1 cellular context compared by ENCODE assay signal in genomic region chr7:43758029-43758860, GRCh38.
TF ChIP-seq lines count a peak whose summit lies in the region.

BLVRA (plus strand) TSS chr7:43758680; CDS start chr7:43771159, 12,479 bp downstream.

TF ChIP-seq in H1, 55 proteins besides CTCF, POLR2A, EP300 and RAD21:
- no peak for TF ChIP-seq POU5F1 (IDR thresholded peaks at IDR 0.05; ENCODE audit: low read depth, low read length)
- no peak for TF ChIP-seq EZH2 (IDR thresholded peaks at IDR 0.05; ENCODE audit: low read depth, low read length, severe bottlenecking)
- TF ChIP-seq KDM5A (IDR thresholded peaks at IDR 0.05; ENCODE audit: low read length), result no peak
- TF ChIP-seq TAF1 (IDR thresholded peaks at IDR 0.05; ENCODE audit: low read depth, low read length), result 0 out of 2 replicates have a peak, but pooled peaks have one; percentile 22
- TF ChIP-seq TCF12 (IDR thresholded peaks at IDR 0.05; ENCODE audit: low read depth, low read length), result no peak
- TF ChIP-seq RBBP5 (IDR thresholded peaks at IDR 0.05; ENCODE audit: borderline replicate concordance, low read depth, low read length), result no peak
- TF ChIP-seq KDM1A (IDR thresholded peaks at IDR 0.05; ENCODE audit: borderline replicate concordance, low read length), result no peak; the same call in 1 of the 2 replicates
- peak; percentile 89 for TF ChIP-seq KDM4A (IDR thresholded peaks at IDR 0.05; ENCODE audit: low read depth, low read length, severe bottlenecking)
- no peak for TF ChIP-seq JUND (IDR thresholded peaks at IDR 0.05; ENCODE audit: low read length)
- no peak for TF ChIP-seq CHD1 (IDR thresholded peaks at IDR 0.05; ENCODE audit: low read depth, low read length)
- no peak for TF ChIP-seq NRF1 (IDR thresholded peaks at IDR 0.05; ENCODE audit: low read depth, low read length)
- TF ChIP-seq RXRA (IDR thresholded peaks at IDR 0.05; ENCODE audit: insufficient read depth, low read depth, low read length), result no peak
- TF ChIP-seq FOSL1 (IDR thresholded peaks at IDR 0.05; ENCODE audit: insufficient read depth, low read depth, low read length), result no peak
- TF ChIP-seq SP1 (IDR thresholded peaks at IDR 0.05; ENCODE audit: low read depth, low read length), result no peak
- TF ChIP-seq TBP (IDR thresholded peaks at IDR 0.05; ENCODE audit: low read depth, low read length), result 0 out of 2 replicates have a peak, but pooled peaks have one; percentile 17
- no peak for TF ChIP-seq RNF2 (IDR thresholded peaks at IDR 0.05; ENCODE audit: borderline replicate concordance, low read depth, low read length, missing control alignments, poor library complexity, severe bottlenecking)
- TF ChIP-seq USF2 (IDR thresholded peaks at IDR 0.05; ENCODE audit: low read length), result no peak
- TF ChIP-seq, protein P1, sequence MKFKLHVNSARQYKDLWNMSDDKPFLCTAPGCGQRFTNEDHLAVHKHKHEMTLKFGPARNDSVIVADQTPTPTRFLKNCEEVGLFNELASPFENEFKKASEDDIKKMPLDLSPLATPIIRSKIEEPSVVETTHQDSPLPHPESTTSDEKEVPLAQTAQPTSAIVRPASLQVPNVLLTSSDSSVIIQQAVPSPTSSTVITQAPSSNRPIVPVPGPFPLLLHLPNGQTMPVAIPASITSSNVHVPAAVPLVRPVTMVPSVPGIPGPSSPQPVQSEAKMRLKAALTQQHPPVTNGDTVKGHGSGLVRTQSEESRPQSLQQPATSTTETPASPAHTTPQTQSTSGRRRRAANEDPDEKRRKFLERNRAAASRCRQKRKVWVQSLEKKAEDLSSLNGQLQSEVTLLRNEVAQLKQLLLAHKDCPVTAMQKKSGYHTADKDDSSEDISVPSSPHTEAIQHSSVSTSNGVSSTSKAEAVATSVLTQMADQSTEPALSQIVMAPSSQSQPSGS (IDR thresholded peaks at IDR 0.05; ENCODE audit: low read length), result no peak
- no peak for TF ChIP-seq BACH1 (IDR thresholded peaks at IDR 0.05; ENCODE audit: low read length)
- TF ChIP-seq SIN3A (conservative IDR thresholded peaks at IDR 0.05 in 1 of 2, IDR thresholded peaks at IDR 0.05 in 1 of 2; ENCODE audit: low read depth in 1 of 2, low read length in 2 of 2), result no peak
- no peak for TF ChIP-seq ATF3 (IDR thresholded peaks at IDR 0.05; ENCODE audit: insufficient read depth, low read depth, low read length)
- TF ChIP-seq BRCA1 (IDR thresholded peaks at IDR 0.05; ENCODE audit: low read depth, low read length), result no peak
- no peak for TF ChIP-seq NANOG (IDR thresholded peaks at IDR 0.05; ENCODE audit: insufficient read depth, low read depth, low read length, poor library complexity, severe bottlenecking)
- TF ChIP-seq TAF7 (optimal IDR thresholded peaks at IDR 0.05; ENCODE audit: borderline replicate concordance, low read depth, low read length), result no peak
- TF ChIP-seq MAFK (IDR thresholded peaks at IDR 0.05; ENCODE audit: low read depth, low read length), result no peak
- TF ChIP-seq CHD2 (IDR thresholded peaks at IDR 0.05; ENCODE audit: low read length), result no peak
- no peak for TF ChIP-seq SUZ12 (IDR thresholded peaks at IDR 0.05; ENCODE audit: low read length)
- TF ChIP-seq SRF (IDR thresholded peaks at IDR 0.05; ENCODE audit: low read depth, low read length), result no peak
- TF ChIP-seq, protein P2, sequence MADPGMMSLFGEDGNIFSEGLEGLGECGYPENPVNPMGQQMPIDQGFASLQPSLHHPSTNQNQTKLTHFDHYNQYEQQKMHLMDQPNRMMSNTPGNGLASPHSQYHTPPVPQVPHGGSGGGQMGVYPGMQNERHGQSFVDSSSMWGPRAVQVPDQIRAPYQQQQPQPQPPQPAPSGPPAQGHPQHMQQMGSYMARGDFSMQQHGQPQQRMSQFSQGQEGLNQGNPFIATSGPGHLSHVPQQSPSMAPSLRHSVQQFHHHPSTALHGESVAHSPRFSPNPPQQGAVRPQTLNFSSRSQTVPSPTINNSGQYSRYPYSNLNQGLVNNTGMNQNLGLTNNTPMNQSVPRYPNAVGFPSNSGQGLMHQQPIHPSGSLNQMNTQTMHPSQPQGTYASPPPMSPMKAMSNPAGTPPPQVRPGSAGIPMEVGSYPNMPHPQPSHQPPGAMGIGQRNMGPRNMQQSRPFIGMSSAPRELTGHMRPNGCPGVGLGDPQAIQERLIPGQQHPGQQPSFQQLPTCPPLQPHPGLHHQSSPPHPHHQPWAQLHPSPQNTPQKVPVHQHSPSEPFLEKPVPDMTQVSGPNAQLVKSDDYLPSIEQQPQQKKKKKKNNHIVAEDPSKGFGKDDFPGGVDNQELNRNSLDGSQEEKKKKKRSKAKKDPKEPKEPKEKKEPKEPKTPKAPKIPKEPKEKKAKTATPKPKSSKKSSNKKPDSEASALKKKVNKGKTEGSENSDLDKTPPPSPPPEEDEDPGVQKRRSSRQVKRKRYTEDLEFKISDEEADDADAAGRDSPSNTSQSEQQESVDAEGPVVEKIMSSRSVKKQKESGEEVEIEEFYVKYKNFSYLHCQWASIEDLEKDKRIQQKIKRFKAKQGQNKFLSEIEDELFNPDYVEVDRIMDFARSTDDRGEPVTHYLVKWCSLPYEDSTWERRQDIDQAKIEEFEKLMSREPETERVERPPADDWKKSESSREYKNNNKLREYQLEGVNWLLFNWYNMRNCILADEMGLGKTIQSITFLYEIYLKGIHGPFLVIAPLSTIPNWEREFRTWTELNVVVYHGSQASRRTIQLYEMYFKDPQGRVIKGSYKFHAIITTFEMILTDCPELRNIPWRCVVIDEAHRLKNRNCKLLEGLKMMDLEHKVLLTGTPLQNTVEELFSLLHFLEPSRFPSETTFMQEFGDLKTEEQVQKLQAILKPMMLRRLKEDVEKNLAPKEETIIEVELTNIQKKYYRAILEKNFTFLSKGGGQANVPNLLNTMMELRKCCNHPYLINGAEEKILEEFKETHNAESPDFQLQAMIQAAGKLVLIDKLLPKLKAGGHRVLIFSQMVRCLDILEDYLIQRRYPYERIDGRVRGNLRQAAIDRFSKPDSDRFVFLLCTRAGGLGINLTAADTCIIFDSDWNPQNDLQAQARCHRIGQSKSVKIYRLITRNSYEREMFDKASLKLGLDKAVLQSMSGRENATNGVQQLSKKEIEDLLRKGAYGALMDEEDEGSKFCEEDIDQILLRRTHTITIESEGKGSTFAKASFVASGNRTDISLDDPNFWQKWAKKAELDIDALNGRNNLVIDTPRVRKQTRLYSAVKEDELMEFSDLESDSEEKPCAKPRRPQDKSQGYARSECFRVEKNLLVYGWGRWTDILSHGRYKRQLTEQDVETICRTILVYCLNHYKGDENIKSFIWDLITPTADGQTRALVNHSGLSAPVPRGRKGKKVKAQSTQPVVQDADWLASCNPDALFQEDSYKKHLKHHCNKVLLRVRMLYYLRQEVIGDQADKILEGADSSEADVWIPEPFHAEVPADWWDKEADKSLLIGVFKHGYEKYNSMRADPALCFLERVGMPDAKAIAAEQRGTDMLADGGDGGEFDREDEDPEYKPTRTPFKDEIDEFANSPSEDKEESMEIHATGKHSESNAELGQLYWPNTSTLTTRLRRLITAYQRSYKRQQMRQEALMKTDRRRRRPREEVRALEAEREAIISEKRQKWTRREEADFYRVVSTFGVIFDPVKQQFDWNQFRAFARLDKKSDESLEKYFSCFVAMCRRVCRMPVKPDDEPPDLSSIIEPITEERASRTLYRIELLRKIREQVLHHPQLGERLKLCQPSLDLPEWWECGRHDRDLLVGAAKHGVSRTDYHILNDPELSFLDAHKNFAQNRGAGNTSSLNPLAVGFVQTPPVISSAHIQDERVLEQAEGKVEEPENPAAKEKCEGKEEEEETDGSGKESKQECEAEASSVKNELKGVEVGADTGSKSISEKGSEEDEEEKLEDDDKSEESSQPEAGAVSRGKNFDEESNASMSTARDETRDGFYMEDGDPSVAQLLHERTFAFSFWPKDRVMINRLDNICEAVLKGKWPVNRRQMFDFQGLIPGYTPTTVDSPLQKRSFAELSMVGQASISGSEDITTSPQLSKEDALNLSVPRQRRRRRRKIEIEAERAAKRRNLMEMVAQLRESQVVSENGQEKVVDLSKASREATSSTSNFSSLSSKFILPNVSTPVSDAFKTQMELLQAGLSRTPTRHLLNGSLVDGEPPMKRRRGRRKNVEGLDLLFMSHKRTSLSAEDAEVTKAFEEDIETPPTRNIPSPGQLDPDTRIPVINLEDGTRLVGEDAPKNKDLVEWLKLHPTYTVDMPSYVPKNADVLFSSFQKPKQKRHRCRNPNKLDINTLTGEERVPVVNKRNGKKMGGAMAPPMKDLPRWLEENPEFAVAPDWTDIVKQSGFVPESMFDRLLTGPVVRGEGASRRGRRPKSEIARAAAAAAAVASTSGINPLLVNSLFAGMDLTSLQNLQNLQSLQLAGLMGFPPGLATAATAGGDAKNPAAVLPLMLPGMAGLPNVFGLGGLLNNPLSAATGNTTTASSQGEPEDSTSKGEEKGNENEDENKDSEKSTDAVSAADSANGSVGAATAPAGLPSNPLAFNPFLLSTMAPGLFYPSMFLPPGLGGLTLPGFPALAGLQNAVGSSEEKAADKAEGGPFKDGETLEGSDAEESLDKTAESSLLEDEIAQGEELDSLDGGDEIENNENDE (IDR thresholded peaks at IDR 0.05; ENCODE audit: insufficient replicate concordance, low read length), result no peak
- TF ChIP-seq JUN (IDR thresholded peaks at IDR 0.05; ENCODE audit: low read depth, low read length), result no peak
- 0 out of 4 replicates have a peak, but pooled peaks of 1 of the 2 experiments have one; percentile 17 for TF ChIP-seq HDAC2 (IDR thresholded peaks at IDR 0.05; ENCODE audit: borderline replicate concordance in 1 of 2, low read depth in 2 of 2, low read length in 2 of 2)
- TF ChIP-seq CREB1 (IDR thresholded peaks at IDR 0.05), result peak; percentile 17; the same call in 1 of the 2 replicates
- no peak for TF ChIP-seq GTF2F1 (IDR thresholded peaks at IDR 0.05; ENCODE audit: borderline replicate concordance, low read depth, low read length)
- no peak for TF ChIP-seq EGR1 (IDR thresholded peaks at IDR 0.05; ENCODE audit: borderline replicate concordance, low read depth, low read length)
- TF ChIP-seq SP4 (IDR thresholded peaks at IDR 0.05; ENCODE audit: low read length), result no peak
- no peak for TF ChIP-seq GABPA (IDR thresholded peaks at IDR 0.05; ENCODE audit: borderline replicate concordance, insufficient read depth, low read length)
- no peak for TF ChIP-seq CTBP2 (IDR thresholded peaks at IDR 0.05; ENCODE audit: borderline replicate concordance, insufficient read depth, insufficient read length, low read length)
- TF ChIP-seq ZNF274 (IDR thresholded peaks at IDR 0.05; ENCODE audit: borderline replicate concordance, extremely low read depth, low read length), result no peak
- no peak for TF ChIP-seq TEAD4 (IDR thresholded peaks at IDR 0.05; ENCODE audit: low read depth, low read length)
- no peak for TF ChIP-seq YY1 (IDR thresholded peaks at IDR 0.05; ENCODE audit: low read depth, low read length)
- TF ChIP-seq, protein P3, sequence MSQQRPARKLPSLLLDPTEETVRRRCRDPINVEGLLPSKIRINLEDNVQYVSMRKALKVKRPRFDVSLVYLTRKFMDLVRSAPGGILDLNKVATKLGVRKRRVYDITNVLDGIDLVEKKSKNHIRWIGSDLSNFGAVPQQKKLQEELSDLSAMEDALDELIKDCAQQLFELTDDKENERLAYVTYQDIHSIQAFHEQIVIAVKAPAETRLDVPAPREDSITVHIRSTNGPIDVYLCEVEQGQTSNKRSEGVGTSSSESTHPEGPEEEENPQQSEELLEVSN (IDR thresholded peaks at IDR 0.05), result no peak; the same call in 1 of the 2 replicates
- TF ChIP-seq CEBPB (IDR thresholded peaks at IDR 0.05; ENCODE audit: low read depth, low read length), result no peak
- no peak; the same call in 1 of the 2 replicates for TF ChIP-seq POLR2AphosphoS5 (IDR thresholded peaks at IDR 0.05; ENCODE audit: low read depth, low read length)
- TF ChIP-seq PHF8 (conservative IDR thresholded peaks at IDR 0.05; ENCODE audit: low read depth, low read length), result peak; percentile 47; the same call in 1 of the 2 replicates
- peak; percentile 13 for TF ChIP-seq MAX (IDR thresholded peaks at IDR 0.05)
- no peak for TF ChIP-seq CBX8 (IDR thresholded peaks at IDR 0.05; ENCODE audit: borderline replicate concordance, low read depth, low read length)
- peak; percentile 58 for TF ChIP-seq ASH2L (IDR thresholded peaks at IDR 0.05; ENCODE audit: low read length)
- TF ChIP-seq SAP30 (IDR thresholded peaks at IDR 0.05; ENCODE audit: insufficient read depth, insufficient replicate concordance, low read length), result no peak
- TF ChIP-seq RFX5 (IDR thresholded peaks at IDR 0.05; ENCODE audit: borderline replicate concordance, low read depth, low read length), result no peak
- TF ChIP-seq CBX5 (IDR thresholded peaks at IDR 0.05; ENCODE audit: low read depth, low read length), result no peak
- no peak for TF ChIP-seq SIX5 (IDR thresholded peaks at IDR 0.05; ENCODE audit: low read depth, low read length)
- no peak for TF ChIP-seq HDAC6 (IDR thresholded peaks at IDR 0.05; ENCODE audit: low read depth, low read length)
- TF ChIP-seq SP2 (IDR thresholded peaks at IDR 0.05; ENCODE audit: low read length), result no peak
- no peak for TF ChIP-seq BCL11A (IDR thresholded peaks at IDR 0.05; ENCODE audit: low read depth in 2 of 2, low read length in 2 of 2)
- TF ChIP-seq SIRT6 (IDR thresholded peaks at IDR 0.05; ENCODE audit: low read length), result no peak
